ENCODE assay signal across 2 cellular contexts in genomic region chr19:35818445-35818844, GRCh38.
TF ChIP-seq lines count a peak whose summit lies in the region.

No MANE protein-coding gene starts in this region.

TF ChIP-seq in HEK293, 187 proteins besides CTCF, POLR2A, EP300 and RAD21:
- TF ChIP-seq PRDM1 (tag by site-specific recombination; IDR thresholded peaks at IDR 0.05) (peak; percentile 95), PRDM10 (tag by site-specific recombination; IDR thresholded peaks at IDR 0.05) (peak; percentile 43), KLF7 (tag by site-specific recombination; IDR thresholded peaks at IDR 0.05; ENCODE audit: borderline replicate concordance) (no peak)

TF ChIP-seq in H1, 55 proteins besides CTCF, POLR2A, EP300 and RAD21:
- no peak for TF ChIP-seq SP2 (IDR thresholded peaks at IDR 0.05; ENCODE audit: low read length)
- TF ChIP-seq EZH2 (IDR thresholded peaks at IDR 0.05; ENCODE audit: low read depth, low read length, severe bottlenecking): no peak
- no peak for TF ChIP-seq JUN (IDR thresholded peaks at IDR 0.05; ENCODE audit: low read depth, low read length)
- TF ChIP-seq, protein P1, sequence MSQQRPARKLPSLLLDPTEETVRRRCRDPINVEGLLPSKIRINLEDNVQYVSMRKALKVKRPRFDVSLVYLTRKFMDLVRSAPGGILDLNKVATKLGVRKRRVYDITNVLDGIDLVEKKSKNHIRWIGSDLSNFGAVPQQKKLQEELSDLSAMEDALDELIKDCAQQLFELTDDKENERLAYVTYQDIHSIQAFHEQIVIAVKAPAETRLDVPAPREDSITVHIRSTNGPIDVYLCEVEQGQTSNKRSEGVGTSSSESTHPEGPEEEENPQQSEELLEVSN (IDR thresholded peaks at IDR 0.05): no peak
TF ChIP-seq in H1: peak in this region for 0.
